Comparison of ENCODE assay signal across 8 cellular contexts in the genomic region with DNA sequence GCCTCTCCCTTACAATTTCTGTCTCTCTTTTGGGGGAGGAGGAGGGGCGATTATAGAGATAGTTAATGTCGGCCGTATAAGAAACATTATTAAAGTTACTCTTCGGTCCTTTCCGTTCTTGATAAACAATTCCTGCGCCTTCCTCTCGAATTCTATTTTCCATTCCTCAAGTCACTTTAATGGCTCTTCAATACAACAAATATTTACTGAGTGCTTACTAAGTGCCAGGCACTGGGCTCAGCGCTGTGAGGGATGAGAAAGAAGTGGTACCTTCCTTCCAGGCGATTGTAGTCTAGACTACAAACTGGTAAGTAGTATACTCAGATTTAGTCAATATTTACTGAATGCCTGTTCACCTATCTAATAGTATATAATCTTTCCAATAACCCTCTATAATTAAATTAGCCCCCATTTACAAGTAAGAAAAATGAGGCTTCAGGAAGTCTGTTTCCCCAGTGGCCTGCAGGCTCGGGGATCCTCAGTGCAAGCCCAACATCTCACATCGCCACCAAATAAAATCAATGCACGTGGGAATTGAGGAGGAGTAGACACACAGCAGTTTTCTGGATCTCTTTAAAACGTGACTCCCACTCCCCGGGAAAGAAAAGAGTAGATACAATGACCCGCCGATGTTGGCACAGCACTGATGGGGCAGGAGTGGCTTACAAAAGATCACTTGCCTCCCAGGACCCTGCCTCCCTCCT. TPM values are rescaled to one million over a fixed set of nuclear protein-coding genes. Genes with fewer than 3 reads are reported as not detected.
A peak's percentile ranks its signal among the peaks of the same experiment; 100 is the strongest.
DNase-seq lines count a peak whose midpoint lies in the region; ATAC-seq and TF ChIP-seq lines count a peak whose summit lies in the region.

No MANE protein-coding gene starts in this region.

- TSS peak; percentile 91 for BruUV-seq in mammary epithelial cell (replicated peaks; lab: Mats Ljungman, UMichigan)

- no peaks in the 10 kb centered on the region for H3K36me3 ChIP-seq in mammary epithelial cell (ENCODE audit: insufficient read depth, low read length)
- H3K36me3 ChIP-seq in muscle layer of colon (ENCODE audit: insufficient read depth, low read length), result no peaks in the 10 kb centered on the region

- H3K27me3 ChIP-seq in mammary epithelial cell (ENCODE audit: insufficient read depth, low read length) (no peaks in the 10 kb centered on the region), muscle layer of colon (ENCODE audit: control insufficient read depth in 1 of 2, insufficient read depth in 2 of 2, low read length in 2 of 2) (no peaks in the 10 kb centered on the region)

- CTCF ChIA-PET in mammary epithelial cell (lab: Charles Lee; ENCODE audit: low non-redundant PET), result no interaction called here

- ATAC-seq in GM21367 (IDR thresholded peaks at IDR 0.05; ENCODE audit: unreplicated experiment), result no peak
- no peak for ATAC-seq in GM18511 (IDR thresholded peaks at IDR 0.05; ENCODE audit: unreplicated experiment)
- no peak for ATAC-seq in GM18873 (IDR thresholded peaks at IDR 0.05; ENCODE audit: low FRiP score, unreplicated experiment)
- no peak for ATAC-seq in HG02759 (IDR thresholded peaks at IDR 0.05; ENCODE audit: unreplicated experiment)

- TF ChIP-seq CTCF in AG10803 (conservative IDR thresholded peaks at IDR 0.05; ENCODE audit: low read length), result no peak
- TF ChIP-seq CTCF in mammary epithelial cell (conservative IDR thresholded peaks at IDR 0.05 in 1 of 2, IDR thresholded peaks at IDR 0.05 in 1 of 2; ENCODE audit: extremely low read depth in 1 of 2, insufficient read depth in 1 of 2, low read depth in 1 of 2, low read length in 2 of 2), result no peak

- H3K27ac ChIP-seq in mammary epithelial cell (ENCODE audit: insufficient read depth, low read depth, low read length), result peak overlapping the region; percentile 69
- peak overlapping the region; percentile 96 for H3K27ac ChIP-seq in muscle layer of colon (ENCODE audit: low read depth, low read length)

- peak overlapping the region; percentile 76 for H3K4me3 ChIP-seq in AG10803 (ENCODE audit: low read length)
- H3K4me3 ChIP-seq in mammary epithelial cell (replicated peaks in 1 of 3; ENCODE audit: insufficient read depth in 1 of 3, low read depth in 2 of 3, low read length in 3 of 3), result peak overlapping the region; percentile 62 to 79 (median 62)
- peak overlapping the region; percentile 66 to 82 for H3K4me3 ChIP-seq in muscle layer of colon (ENCODE audit: low read depth in 1 of 2, low read length in 2 of 2)

- no peak for DNase-seq in AG10803 (ENCODE audit: low read depth)
- DNase-seq in HuH-7 (ENCODE audit: low spot score), result peak; percentile 8
- no peak for DNase-seq in mammary epithelial cell

- in situ Hi-C loops in mammary epithelial cell (cut with MboI; ENCODE audit: low sequenced_read_pairs in 2 of 2), result loop anchor here in 1 of 2 donors (10.0 to 25.0 kb wide), 2 partner anchors 84 to 412 kb away; a partner anchor contains a TSS

- WGBS in mammary epithelial cell (ENCODE audit: low coverage, missing lambda C conversion rate), result 1% methylated on average over 14 of the region's 16 CpGs

- intact Hi-C loops in mammary epithelial cell (cut with micrococcal nuclease), result loop anchor here (5.0 kb wide), 1 partner anchor 487 kb away; no protein-coding TSS in a partner anchor

- H3K9me3 ChIP-seq in mammary epithelial cell (replicated peaks; ENCODE audit: insufficient read depth, low read length), result no peaks in the 10 kb centered on the region
- no peaks in the 10 kb centered on the region for H3K9me3 ChIP-seq in muscle layer of colon (ENCODE audit: low read length)

- dilution Hi-C loops in mammary epithelial cell (cut with HindIII; ENCODE audit: low sequenced_read_pairs), result no loop called here

- H2AFZ ChIP-seq in mammary epithelial cell (ENCODE audit: low read depth, low read length), result peak overlapping the region; percentile 49

- H3K9ac ChIP-seq in mammary epithelial cell (ENCODE audit: insufficient read depth, low read length) (peak overlapping the region; percentile 73), muscle layer of colon (ENCODE audit: low read length) (peak overlapping the region; percentile 87)

- peak overlapping the region; percentile 85 for H3K4me2 ChIP-seq in mammary epithelial cell (ENCODE audit: insufficient read depth, low read depth, low read length)

- no peaks in the 10 kb centered on the region for H4K20me1 ChIP-seq in mammary epithelial cell (ENCODE audit: insufficient read depth, low read length)

- peaks cover 73% of the 10 kb centered on the region for H3K79me2 ChIP-seq in mammary epithelial cell (ENCODE audit: insufficient read depth, low read length)

- H3K4me1 ChIP-seq in mammary epithelial cell (ENCODE audit: insufficient read depth, low read length) (peaks cover 48% of the 10 kb centered on the region), muscle layer of colon (ENCODE audit: insufficient read depth, low read length) (peaks cover 40% of the 10 kb centered on the region)

RNA-seq across cellular contexts. Expression of a gene that starts 0.6 kb away (rescaled TPM):
- total RNA-seq in mammary epithelial cell, result 10 to 100 TPM; 25.0 to 62.1 TPM
- polyA plus RNA-seq in mammary epithelial cell, result 37.9 TPM
- polyA minus RNA-seq in mammary epithelial cell, result 4.9 TPM

RNA-seq across cellular contexts. Expression of a gene that starts 1.8 kb away (rescaled TPM):
- 1 to 10 TPM in 1 of 2 donors, under 1 TPM in 1; 0.33 to 2.3 TPM for total RNA-seq in mammary epithelial cell
- 1.8 TPM for polyA plus RNA-seq in mammary epithelial cell
- not detected for polyA minus RNA-seq in mammary epithelial cell

RNA-seq across cellular contexts. Expression of a gene that starts 28.9 kb away (rescaled TPM):
- 10 to 100 TPM; 15.2 to 26.0 TPM for total RNA-seq in mammary epithelial cell
- 9.8 TPM for polyA plus RNA-seq in mammary epithelial cell
- polyA minus RNA-seq in mammary epithelial cell, result 34.7 TPM

RNA-seq across cellular contexts. Expression of a gene that starts 41.4 kb away (rescaled TPM):
- not detected for total RNA-seq in mammary epithelial cell
- polyA plus RNA-seq in mammary epithelial cell, result not detected
- polyA minus RNA-seq in mammary epithelial cell, result not detected

RNA-seq across cellular contexts. Expression of a gene that starts 56.8 kb away (rescaled TPM):
- not detected for total RNA-seq in mammary epithelial cell
- polyA plus RNA-seq in mammary epithelial cell, result not detected
- not detected for polyA minus RNA-seq in mammary epithelial cell
